8 cellular contexts compared by ENCODE assay signal in the genomic region with DNA sequence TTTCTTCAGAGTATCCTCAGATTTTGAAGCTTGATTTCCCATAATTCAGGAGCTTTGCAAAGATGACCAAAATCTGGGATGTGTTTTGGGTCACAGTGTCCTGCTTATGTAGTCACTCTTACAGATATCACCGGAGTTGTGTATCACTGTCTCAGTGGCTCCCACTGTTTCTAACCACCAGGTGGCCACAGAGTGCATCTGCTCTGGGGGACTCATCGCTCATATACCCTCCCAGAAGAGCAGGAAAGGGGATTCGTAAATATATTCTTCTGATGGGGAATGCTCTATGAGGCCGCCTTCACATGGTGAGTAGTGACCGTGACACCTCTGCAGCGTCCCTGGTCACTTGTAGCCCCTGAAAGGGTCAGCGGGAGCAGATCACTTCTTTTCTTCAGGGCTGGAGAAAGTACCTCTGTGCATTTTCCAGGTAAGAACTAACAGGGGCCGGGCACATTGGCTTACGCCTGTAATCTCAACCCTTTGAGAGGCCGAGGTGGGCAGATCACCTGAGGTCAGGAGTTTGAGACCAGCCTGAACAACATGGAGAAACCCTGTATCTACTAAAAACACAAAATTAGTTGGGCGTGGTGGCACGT.
DNase-seq lines count a peak whose midpoint lies in the region; ATAC-seq and TF ChIP-seq lines count a peak whose summit lies in the region.
"Not testable (repeated sequence)": the region's sequence is repeated elsewhere in the genome, so short reads cannot be mapped to it uniquely, and the experiment has no call there.

No MANE protein-coding gene starts in this region.

- not testable (repeated sequence) for H3K36me3 ChIP-seq in upper lobe of left lung

- not testable (repeated sequence) for H3K4me3 ChIP-seq in upper lobe of left lung

- 52 to 67% methylated on average over 9 to 12 of the region's 12 CpGs for WGBS in upper lobe of left lung, 2 donors

- intact Hi-C loops in cardiac septum (cut with DNase I): not testable (repeated sequence)

- H3K36me3 Mint-ChIP-seq in brain; nephron progenitor cell (ENCODE audit: low read depth): not testable (repeated sequence)

- not testable (repeated sequence) for H3K4me1 ChIP-seq in upper lobe of left lung

- H3K4me3 Mint-ChIP-seq in brain, nephron progenitor cell: not testable (repeated sequence)

- not testable (repeated sequence) for TF ChIP-seq EP300 in upper lobe of left lung (IDR thresholded peaks at IDR 0.05)

- TF ChIP-seq POLR2A in upper lobe of left lung (IDR thresholded peaks at IDR 0.05): not testable (repeated sequence)

- ATAC-seq in upper lobe of left lung (ENCODE audit: low FRiP score in 2 of 2): peak in 1 of 2 donors; percentile 55

- H3K4me1 Mint-ChIP-seq in brain: not testable (repeated sequence)
- peaks cover 18% of the 10 kb centered on the region for H3K4me1 Mint-ChIP-seq in nephron progenitor cell

- DNase-seq in DMS 273 (lab: John Stamatoyannopoulos, UW; ENCODE audit: unreplicated experiment) (peak; percentile 51), HuH-7.5 (ENCODE audit: low spot score) (peak; percentile 14), NCI-H82 (lab: John Stamatoyannopoulos, UW) (peak; percentile 68), cardiac septum (ENCODE audit: low spot score) (peak; percentile 66), nephron progenitor cell (peak; percentile 36)
- peak; percentile 11 to 31 for DNase-seq in activated CD4-positive, alpha-beta T cell treated with anti-CD3 and anti-CD28 coated beads for 4 hours
- not testable (repeated sequence) for DNase-seq in upper lobe of left lung

- H3K9me3 Mint-ChIP-seq in brain, nephron progenitor cell: not testable (repeated sequence)

- H3K27me3 ChIP-seq in upper lobe of left lung: not testable (repeated sequence)

- TF ChIP-seq CTCF in brain (conservative IDR thresholded peaks at IDR 0.05) (peak; percentile 70 to 83), nephron progenitor cell (IDR thresholded peaks at IDR 0.05) (peak; percentile 67), upper lobe of left lung (IDR thresholded peaks at IDR 0.05) (peak in 5 of 6 experiments; percentile 32 to 55 (median 46))

- H3K9me3 ChIP-seq in upper lobe of left lung: not testable (repeated sequence)

- H3K27ac ChIP-seq in upper lobe of left lung: not testable (repeated sequence)

- H3K27me3 Mint-ChIP-seq in brain; nephron progenitor cell (ENCODE audit: low read depth, poor library complexity): not testable (repeated sequence)

- H3K27ac Mint-ChIP-seq in brain, nephron progenitor cell: not testable (repeated sequence)
